Comparison of ENCODE assay signal across 8 cellular contexts in the genomic region with DNA sequence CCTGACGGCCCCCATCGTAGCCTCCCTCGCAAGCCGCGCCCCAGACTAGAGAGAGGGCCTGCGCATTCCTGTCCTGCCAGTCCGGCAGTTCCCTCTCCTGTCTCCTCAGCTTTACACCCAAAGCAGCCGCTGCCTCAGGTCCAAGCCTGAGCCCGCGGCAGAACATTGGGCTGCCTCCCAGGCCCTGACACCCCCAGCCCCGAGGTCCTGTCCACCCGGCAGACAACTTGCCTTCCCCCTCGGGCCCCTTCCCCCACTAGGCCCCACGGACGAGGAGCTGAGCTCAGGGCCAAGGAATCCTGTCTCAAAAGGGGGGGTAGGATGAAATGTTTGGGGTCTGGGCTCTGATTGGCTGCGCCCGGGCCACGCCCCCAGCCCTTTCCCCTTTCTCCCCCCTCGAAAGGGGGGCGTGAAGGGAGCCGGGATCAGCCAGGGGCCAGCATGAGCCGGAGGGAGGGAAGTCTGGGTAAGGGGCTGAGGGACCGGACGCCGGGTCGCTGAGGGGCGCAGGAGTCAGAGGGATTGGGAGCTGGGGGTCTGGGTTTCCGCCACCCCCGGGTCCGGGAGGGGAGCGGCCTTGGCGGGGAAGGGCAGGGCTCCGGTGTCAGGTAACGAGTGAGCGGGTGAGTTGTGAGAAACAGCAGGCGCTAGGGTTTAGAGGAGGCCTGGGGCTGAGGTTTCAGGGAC. TPM values are rescaled to one million over a fixed set of nuclear protein-coding genes. Genes with fewer than 3 reads are reported as not detected.
DNase-seq lines count a peak whose midpoint lies in the region; ATAC-seq, FAIRE-seq and TF ChIP-seq lines count a peak whose summit lies in the region.

CTF1 (plus strand) TSS at position 412 of the 687 bp plus-strand sequence; CDS start at position 442, 30 bp downstream.

- POLR2A ChIA-PET in H1 (lab: Charles Lee; ENCODE audit: partially characterized antibody): interaction anchor here (0.6 to 2.1 kb wide), 12 partner anchors 13 to 238 kb away, joined by 3 to 15 read pairs (median 4); partner anchors contain the start of genes FBRS, FBXL19 and ORAI3

- H3K56ac ChIP-seq in H1 (replicated peaks; ENCODE audit: insufficient read length, low read depth, low read length): no peak within 1 kb of the TSS

- H2BK15ac ChIP-seq in H1 (ENCODE audit: low read length): peak within 1 kb of the TSS; percentile 100; the same call in 1 of the 2 replicates

- H3K18ac ChIP-seq in H1 (ENCODE audit: extremely low read depth, low read length): peak within 1 kb of the TSS; percentile 34

- H3K9me3 ChIP-seq in H1 (ENCODE audit: insufficient read depth in 2 of 2, low read depth in 1 of 2, low read length in 1 of 2) (no peaks in the 10 kb centered on the region), lower lobe of right lung (no peaks in the 10 kb centered on the region)

- H4K5ac ChIP-seq in H1 (ENCODE audit: insufficient read length, low read depth, low read length): no peak within 1 kb of the TSS

- H4K20me1 ChIP-seq in H1 (replicated peaks in 1 of 2; ENCODE audit: control insufficient read depth in 1 of 2, insufficient read depth in 2 of 2, low read length in 2 of 2): peaks cover 0 to 4% of the 10 kb centered on the region in 2 experiments

- no peaks in the 10 kb centered on the region for H3K79me1 ChIP-seq in H1 (ENCODE audit: low read depth, low read length)

- H2BK5ac ChIP-seq in H1 (ENCODE audit: low read depth, low read length): peak within 1 kb of the TSS; percentile 91

- H3K27ac ChIP-seq in H1 (ENCODE audit: low read depth, low read length) (peak within 1 kb of the TSS; percentile 64; the same call in 1 of the 2 replicates), lower lobe of right lung (peak within 1 kb of the TSS; percentile 95), temporal lobe (ENCODE audit: low read depth, low read length) (peak within 1 kb of the TSS; percentile 88)

- H3K27me3 ChIP-seq in H1 (replicated peaks in 1 of 4; ENCODE audit: control insufficient read depth in 3 of 4, extremely low read depth in 1 of 4, insufficient read depth in 3 of 4, low read length in 3 of 4): peaks cover 0 to 21% (median 8%) of the 10 kb centered on the region in 4 experiments; a peak in 5 of 7 replicates
- H3K27me3 ChIP-seq in lower lobe of right lung (ENCODE audit: low read depth): no peaks in the 10 kb centered on the region

- ATAC-seq in lower lobe of right lung: peak; percentile 81 to 86
- ATAC-seq in HG03097 (IDR thresholded peaks at IDR 0.05; ENCODE audit: low FRiP score, unreplicated experiment): no peak

- H3K14ac ChIP-seq in H1 (ENCODE audit: insufficient read length): no peak within 1 kb of the TSS

- H2AK5ac ChIP-seq in H1 (ENCODE audit: low read depth, low read length): peak within 1 kb of the TSS; percentile 97; the same call in 1 of the 2 replicates

- no peak for TF ChIP-seq RAD21 in H1 (IDR thresholded peaks at IDR 0.05 in 1 of 2, conservative IDR thresholded peaks at IDR 0.05 in 1 of 2; ENCODE audit: low read depth in 2 of 2, low read length in 2 of 2)

- 9% methylated on average over 23 of the region's 36 CpGs; no CpG with 5 or more reads in 1 of the 2 experiments for WGBS in H1 (ENCODE audit: extremely low coverage in 1 of 2, insufficient coverage in 1 of 2, insufficient read length in 1 of 2, insufficient replicate concordance in 2 of 2, low coverage in 1 of 2, low lambda C conversion rate in 2 of 2, missing lambda C conversion rate in 1 of 2), 2 experiments

- no peak for TF ChIP-seq EP300 in H1 (IDR thresholded peaks at IDR 0.05; ENCODE audit: borderline replicate concordance in 1 of 2, low read depth in 2 of 2, low read length in 2 of 2)

- H2BK120ac ChIP-seq in H1 (replicated peaks; ENCODE audit: low read depth, low read length): no peak within 1 kb of the TSS

- peak within 1 kb of the TSS; percentile 100 for H2BK12ac ChIP-seq in H1 (ENCODE audit: low read depth, low read length)

- H3K4me2 ChIP-seq in H1 (ENCODE audit: insufficient read depth in 1 of 2, low read depth in 2 of 2, low read length in 2 of 2): peak within 1 kb of the TSS; percentile 69 to 86

- DNase-seq in NCI-H146 (lab: John Stamatoyannopoulos, UW): peak; percentile 34
- DNase-seq in NCI-H146 treated with DMSO at 0.1 percent for 48 hours (lab: John Stamatoyannopoulos, UW; ENCODE audit: unreplicated experiment): no peak
- DNase-seq in SHP77 treated with DMSO at 0.1 percent for 48 hours (lab: John Stamatoyannopoulos, UW): peak; percentile 61
- peak in 1 of 2 experiments; percentile 89 for DNase-seq in H1 (ENCODE audit: low read depth in 1 of 2, low spot score in 2 of 2)
- peak; percentile 81 for DNase-seq in lower lobe of right lung
- DNase-seq in COLO829 (ENCODE audit: low spot score): no peak

- H2BK20ac ChIP-seq in H1 (ENCODE audit: low read length): peak within 1 kb of the TSS; percentile 67

- no peak for TF ChIP-seq POLR2A in H1 (IDR thresholded peaks at IDR 0.05; ENCODE audit: control extremely low read depth in 1 of 2, low read depth in 2 of 2, low read length in 2 of 2)

- H3K36me3 ChIP-seq in H1 (ENCODE audit: control insufficient read depth in 2 of 4, insufficient read depth in 4 of 4, low read length in 3 of 4): no peaks in the 10 kb centered on the region
- peaks cover 7% of the 10 kb centered on the region for H3K36me3 ChIP-seq in lower lobe of right lung

- peak within 1 kb of the TSS; percentile 98 for H4K91ac ChIP-seq in H1 (replicated peaks; ENCODE audit: insufficient read length, low read length)

- peak within 1 kb of the TSS; percentile 94 for H3K4ac ChIP-seq in H1 (replicated peaks; ENCODE audit: insufficient read length, low read depth, low read length)

- TF ChIP-seq CTCF in H1 (IDR thresholded peaks at IDR 0.05; ENCODE audit: control extremely low read depth in 1 of 3, insufficient read depth in 1 of 3, low read depth in 1 of 3, low read length in 3 of 3): no peak
- no peak for TF ChIP-seq CTCF in lower lobe of right lung (IDR thresholded peaks at IDR 0.05)

- H4K8ac ChIP-seq in H1 (ENCODE audit: extremely low read depth, insufficient read depth, low read length): peak within 1 kb of the TSS; percentile 66; the same call in 1 of the 2 replicates

- H3K4me3 ChIP-seq in H1 (ENCODE audit: extremely low read depth in 1 of 4, insufficient read depth in 2 of 4, low read depth in 3 of 4, low read length in 4 of 4) (peak within 1 kb of the TSS; percentile 53 to 79 (median 68)), lower lobe of right lung (peak within 1 kb of the TSS; percentile 65)

- peak within 1 kb of the TSS; percentile 13; the same call in 1 of the 2 replicates for H2AFZ ChIP-seq in H1 (ENCODE audit: low read length)

- H3K79me2 ChIP-seq in H1 (ENCODE audit: control insufficient read depth in 1 of 2, insufficient read depth in 2 of 2, low read length in 2 of 2): no peaks in the 10 kb centered on the region

- no peak within 1 kb of the TSS for H3K23ac ChIP-seq in H1 (ENCODE audit: insufficient read length)

- H3K23me2 ChIP-seq in H1 (ENCODE audit: low read depth, low read length): peaks cover 15% of the 10 kb centered on the region

- CTCF ChIA-PET in H1 (lab: Charles Lee; ENCODE audit: partially characterized antibody): interaction anchor here (0.8 to 4.1 kb wide), 6 partner anchors 12 to 109 kb away, joined by 3 to 25 read pairs (median 4); partner anchors contain the start of gene ZNF629

- FAIRE-seq in H1 (lab: Jason Lieb, UNC): no peak

- intact Hi-C loops in lower lobe of right lung (cut with DNase I): no loop called here

- H3K4me1 ChIP-seq in H1 (replicated peaks in 1 of 4; ENCODE audit: control insufficient read depth in 3 of 4, insufficient read depth in 4 of 4, low read length in 3 of 4) (peaks cover 4 to 13% (median 12%) of the 10 kb centered on the region in 4 experiments), lower lobe of right lung (peaks cover 49% of the 10 kb centered on the region)

- H3K9ac ChIP-seq in H1 (replicated peaks in 1 of 4; ENCODE audit: extremely low read depth in 1 of 4, low read depth in 3 of 4, low read length in 3 of 4): peak within 1 kb of the TSS in 3 of 4 experiments; percentile 5 to 55 (median 34); a peak in 5 of 7 replicates

TF ChIP-seq in H1, 55 proteins besides CTCF, POLR2A, EP300 and RAD21 (continues in another document):
- TF ChIP-seq ASH2L (IDR thresholded peaks at IDR 0.05; ENCODE audit: low read length): peak; percentile 65
- 0 out of 2 replicates have a peak, but pooled peaks have one; percentile 37 for TF ChIP-seq SP4 (IDR thresholded peaks at IDR 0.05; ENCODE audit: low read length)
- no peak for TF ChIP-seq POU5F1 (IDR thresholded peaks at IDR 0.05; ENCODE audit: low read depth, low read length)
- 0 out of 2 replicates have a peak, but pooled peaks have one; percentile 15 for TF ChIP-seq USF2 (IDR thresholded peaks at IDR 0.05; ENCODE audit: low read length)
- TF ChIP-seq KDM4A (IDR thresholded peaks at IDR 0.05; ENCODE audit: low read depth, low read length, severe bottlenecking): peak; percentile 72
- no peak for TF ChIP-seq CREB1 (IDR thresholded peaks at IDR 0.05)
- peak; percentile 14; the same call in 1 of the 2 replicates for TF ChIP-seq TAF1 (IDR thresholded peaks at IDR 0.05; ENCODE audit: low read depth, low read length)

RNA-seq across cellular contexts. Expression of gene CTF1, which starts in this region (rescaled TPM):
- 0.77 and 0.97 TPM in 2 replicates for total RNA-seq in H1 (2021; fragmentation: NEBNext Ultra II Directional; extraction: Animal tissue kit (Norgen Biotek cat#: 25700))
- 3.4 and 5.0 TPM in 2 replicates for polyA plus RNA-seq in H1 (2011; rRNA removed)
- polyA plus RNA-seq in H1 (2011; cell fraction: cytosol; rRNA removed): 1.3 TPM
- polyA plus RNA-seq in H1 (2011; cell fraction: nucleus; rRNA removed): 3.2 TPM
- polyA plus RNA-seq in H1 (2012, experiment 1 of 2): 0.50 to 1.1 TPM (median 1.00 TPM) in 4 replicates
- 1.0 TPM for polyA plus RNA-seq in H1 (2012, experiment 2 of 2)
- 1.3 TPM for polyA plus RNA-seq in H1 (2013, experiment 1 of 2)
- polyA plus RNA-seq in H1 (2013, experiment 2 of 2): 1.6 TPM
- 0.71 and 1.3 TPM in 2 replicates for polyA minus RNA-seq in H1 (2011; rRNA and poly(A)+ RNA removed)
- polyA minus RNA-seq in H1 (2011; cell fraction: cytosol; rRNA and poly(A)+ RNA removed): 0.66 TPM
- polyA minus RNA-seq in H1 (2011; cell fraction: nucleus; rRNA and poly(A)+ RNA removed): 2.3 TPM
- total RNA-seq in lower lobe of right lung: 10.3 TPM
- under 0.01 TPM for total RNA-seq in temporal lobe

Comparison
In these comparisons a context has a peak if more than half of its experiments do, and no peak if none do; other contexts are left out.
1. DNase-seq: peak in NCI-H146 (single experiment), SHP77 treated with DMSO at 0.1 percent for 48 hours (single experiment) and lower lobe of right lung (single experiment); none in NCI-H146 treated with DMSO at 0.1 percent for 48 hours (single experiment) and COLO829 (single experiment).
2. Peak in every context shown above with its lines, with median percentiles within 50 percentile points of each other: H3K27ac ChIP-seq.